Comparison of ENCODE assay signal across 11 cellular contexts in genomic region chr5:88190106-88190834, GRCh38.
DNase-seq lines count a peak whose midpoint lies in the region; TF ChIP-seq lines count a peak whose summit lies in the region.
"Had no signal": no experiment of that assay in that cellular context is flagged by ENCODE, and none has a peak within 500 bp of the region (broad histone marks: within the 10 kb centered on the region; RNA-seq: fewer than 3 reads in every experiment).

No MANE protein-coding gene starts in this region.

- H3K79me2 ChIP-seq in osteoblast (ENCODE audit: insufficient read depth, low read length): no peaks in the 10 kb centered on the region

- no peak for TF ChIP-seq POLR2A in erythroblast (IDR thresholded peaks at IDR 0.05; ENCODE audit: low read length)

- H3K4me2 ChIP-seq in osteoblast (ENCODE audit: insufficient read depth, low read length): no peak overlapping the region

- no peak overlapping the region for H2AFZ ChIP-seq in osteoblast (ENCODE audit: low read length)

- H4K20me1 ChIP-seq in osteoblast (ENCODE audit: insufficient read depth, low read length): no peaks in the 10 kb centered on the region

- H3K4me1 ChIP-seq in osteoblast (ENCODE audit: insufficient read depth, low read length): no peaks in the 10 kb centered on the region
- H3K4me1 ChIP-seq: heart right ventricle had no signal

- H3K4me3 ChIP-seq in WERI-Rb-1 (ENCODE audit: low read depth, low read length) (no peak overlapping the region), osteoblast (ENCODE audit: insufficient read depth, low read length) (no peak overlapping the region)
- H3K4me3 ChIP-seq: heart right ventricle had no signal

- peaks cover 5% of the 10 kb centered on the region for H3K9me3 ChIP-seq in WERI-Rb-1 (ENCODE audit: severe bottlenecking)
- no peaks in the 10 kb centered on the region for H3K9me3 ChIP-seq in osteoblast (ENCODE audit: low read depth, low read length)

- TF ChIP-seq CTCF in WERI-Rb-1 (IDR thresholded peaks at IDR 0.05; ENCODE audit: low read depth, low read length): peak; percentile 11; the same call in 1 of the 2 replicates
- no peak for TF ChIP-seq CTCF in osteoblast (IDR thresholded peaks at IDR 0.05; ENCODE audit: extremely low read depth, low read depth, low read length)

- DNase-seq in activated CD8-positive, alpha-beta memory T cell treated with anti-CD3 and anti-CD28 coated beads for 24 hours: peak; percentile 61
- DNase-seq in activated CD8-positive, alpha-beta memory T cell treated with anti-CD3 and anti-CD28 coated beads, Interleukin-2, amount 50 U/mL, for 48 hours: no peak
- no peak for DNase-seq in WERI-Rb-1
- peak; percentile 54 for DNase-seq in globus pallidus (ENCODE audit: low spot score)
- DNase-seq in stimulated activated CD8-positive, alpha-beta memory T cell treated with anti-CD3 and anti-CD28 coated beads, Interleukin-15, amount 100 ng/mL, for 4 hours (ENCODE audit: low read depth in 2 of 2): peak; percentile 10 to 36
- DNase-seq in osteoblast (ENCODE audit: insufficient read length, low spot score, missing footprints): no peak
- DNase-seq in retina: no peak
- DNase-seq in erythroblast (lab: John Stamatoyannopoulos, UW): no peak
- DNase-seq: heart right ventricle, Karpas-422, NCI-H345 had no signal

- H3K27me3 ChIP-seq in WERI-Rb-1 (ENCODE audit: insufficient read depth, low read depth, severe bottlenecking) (no peaks in the 10 kb centered on the region), osteoblast (ENCODE audit: insufficient read depth, low read length) (no peaks in the 10 kb centered on the region)
- H3K27me3 ChIP-seq: heart right ventricle had no signal

- peaks cover 8% of the 10 kb centered on the region for H3K36me3 ChIP-seq in WERI-Rb-1
- peaks cover 5% of the 10 kb centered on the region for H3K36me3 ChIP-seq in osteoblast (ENCODE audit: insufficient read depth, low read length)

- H3K27ac ChIP-seq in WERI-Rb-1 (no peak overlapping the region), osteoblast (ENCODE audit: low read depth, low read length) (no peak overlapping the region)
- H3K27ac ChIP-seq: heart right ventricle had no signal

Comparison
In these comparisons a context has a peak if more than half of its experiments do, and no peak if none do; other contexts are left out.
1. DNase-seq: peak in activated CD8-positive, alpha-beta memory T cell treated with anti-CD3 and anti-CD28 coated beads for 24 hours (single experiment), globus pallidus (single experiment) and stimulated activated CD8-positive, alpha-beta memory T cell treated with anti-CD3 and anti-CD28 coated beads, Interleukin-15, amount 100 ng/mL, for 4 hours (2 of 2); none in activated CD8-positive, alpha-beta memory T cell treated with anti-CD3 and anti-CD28 coated beads, Interleukin-2, amount 50 U/mL, for 48 hours (single experiment), WERI-Rb-1 (single experiment), osteoblast (single experiment), retina (single experiment) and erythroblast (0 of 2).